In the genomic region with DNA sequence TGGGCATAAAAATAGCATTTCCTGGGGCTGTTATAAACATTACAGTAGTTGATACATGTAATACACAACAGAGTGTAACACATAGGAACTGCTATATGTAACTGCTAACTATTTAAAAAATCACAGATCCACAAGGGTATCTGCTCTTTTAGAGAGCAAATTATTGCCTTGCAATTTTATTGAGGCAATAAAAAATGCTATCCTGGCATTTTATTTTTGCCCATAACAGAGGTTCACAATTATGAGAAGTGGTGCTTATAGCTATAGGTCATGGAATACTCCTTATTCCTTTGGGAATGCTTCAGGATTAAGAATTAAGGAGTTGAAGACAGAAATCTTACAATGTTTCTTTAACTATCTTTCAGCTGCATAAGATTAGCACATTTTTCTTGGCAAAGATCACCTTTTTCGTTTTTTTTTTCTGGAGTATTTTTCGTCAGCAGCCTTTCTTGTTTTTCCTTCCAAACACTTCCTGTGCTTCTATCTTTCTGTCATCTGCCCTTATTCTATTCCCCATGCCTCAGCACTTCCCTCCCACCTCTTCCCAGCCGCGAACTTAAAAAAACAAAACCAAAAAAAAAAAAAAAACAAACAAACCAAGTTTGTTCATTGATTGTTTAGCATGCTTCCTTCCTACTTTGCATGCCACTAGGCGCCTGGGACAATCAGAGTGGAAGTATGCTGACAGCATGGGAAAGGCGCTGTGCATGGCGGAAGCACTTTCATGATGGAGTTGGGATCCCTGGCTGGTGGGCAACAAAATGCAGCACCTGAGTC, we compare ENCODE assay signal across 17 cellular contexts.
DNase-seq lines count a peak whose midpoint lies in the region; ATAC-seq and TF ChIP-seq lines count a peak whose summit lies in the region.
"Had no signal": no experiment of that assay in that cellular context is flagged by ENCODE, and none has a peak within 500 bp of the region (broad histone marks: within the 10 kb centered on the region; RNA-seq: fewer than 3 reads in every experiment).

No MANE protein-coding gene starts in this region.

- no peak overlapping the region for H3K4me3 Mint-ChIP-seq in type B pancreatic cell
- H3K4me3 Mint-ChIP-seq in activated CD4-positive, alpha-beta memory T cell treated with anti-CD3 and anti-CD28 coated beads for 36 hours: no peak overlapping the region
- H3K4me3 Mint-ChIP-seq: neural crest cell; stimulated activated memory B cell treated with anti-CD40 and anti-IgM and Interleukin-4, amounts not matched to agents 10 μg/mL and 1 μg/mL and 100 μg/mL, for 72 hours had no signal

- ATAC-seq in left cardiac atrium: peak; percentile 14 to 31
- ATAC-seq in Right ventricle myocardium superior (ENCODE audit: poor library complexity): no peak
- ATAC-seq in HG03108 (IDR thresholded peaks at IDR 0.05; ENCODE audit: unreplicated experiment): no peak
- ATAC-seq: foreskin keratinocyte; stimulated activated memory B cell treated with anti-CD40 and anti-IgM and Interleukin-4, amounts not matched to agents 10 μg/mL and 1 μg/mL and 100 μg/mL, for 72 hours had no signal

- no peaks in the 10 kb centered on the region for H3K9me3 Mint-ChIP-seq in type B pancreatic cell
- no peaks in the 10 kb centered on the region for H3K9me3 Mint-ChIP-seq in activated CD4-positive, alpha-beta memory T cell treated with anti-CD3 and anti-CD28 coated beads for 36 hours
- H3K9me3 Mint-ChIP-seq: neural crest cell; stimulated activated memory B cell treated with anti-CD40 and anti-IgM and Interleukin-4, amounts not matched to agents 10 μg/mL and 1 μg/mL and 100 μg/mL, for 72 hours had no signal

- no peak overlapping the region for H2BK15ac ChIP-seq in mesenchymal stem cell (ENCODE audit: low read depth, poor library complexity, severe bottlenecking)

- no peak overlapping the region for H3K14ac ChIP-seq in mesenchymal stem cell (ENCODE audit: low read length in 2 of 2)

- H3K79me1 ChIP-seq in mesenchymal stem cell (replicated peaks; ENCODE audit: low read length, poor library complexity, severe bottlenecking): no peaks in the 10 kb centered on the region

- no peaks in the 10 kb centered on the region for H3K9me3 ChIP-seq in mesenchymal stem cell (ENCODE audit: control insufficient read depth, low read length)
- H3K9me3 ChIP-seq: MG63 had no signal

- H3K36me3 Mint-ChIP-seq in type B pancreatic cell: no peaks in the 10 kb centered on the region
- H3K36me3 Mint-ChIP-seq in activated CD4-positive, alpha-beta memory T cell treated with anti-CD3 and anti-CD28 coated beads for 36 hours: no peaks in the 10 kb centered on the region
- H3K36me3 Mint-ChIP-seq: stimulated activated memory B cell treated with anti-CD40 and anti-IgM and Interleukin-4, amounts not matched to agents 10 μg/mL and 1 μg/mL and 100 μg/mL, for 72 hours had no signal

- H3K4me2 ChIP-seq in mesenchymal stem cell (ENCODE audit: low read length, poor library complexity, severe bottlenecking): peak overlapping the region; percentile 5

- no peak overlapping the region for H2BK120ac ChIP-seq in mesenchymal stem cell (ENCODE audit: low read depth, low read length)

- H3K4me1 ChIP-seq in mesenchymal stem cell (ENCODE audit: control insufficient read depth, insufficient read depth, low read depth, low read length): peaks cover 6% of the 10 kb centered on the region
- H3K4me1 ChIP-seq: foreskin keratinocyte had no signal

- no peak overlapping the region for H2BK12ac ChIP-seq in mesenchymal stem cell (ENCODE audit: low read length in 2 of 2)

- TF ChIP-seq CTCF in type B pancreatic cell (conservative IDR thresholded peaks at IDR 0.05): no peak

- DNase-seq in left cardiac atrium (no peak), Right ventricle myocardium superior (no peak), dermis blood vessel endothelial cell (peak; percentile 86), mesenchymal stem cell (peak; percentile 16), type B pancreatic cell (ENCODE audit: extremely low spot score, unreplicated experiment) (no peak), NCI-H2029 (lab: John Stamatoyannopoulos, UW) (no peak)
- no peak for DNase-seq in activated CD4-positive, alpha-beta memory T cell treated with anti-CD3 and anti-CD28 coated beads for 36 hours
- DNase-seq: activated gamma-delta T cell, anterior cingulate cortex, COR-L47, foreskin keratinocyte, MG63, NCI-H1694 treated with DMSO at 0.1 percent for 48 hours had no signal

- CTCF ChIA-PET in activated CD4-positive, alpha-beta memory T cell treated with anti-CD3 and anti-CD28 coated beads for 36 hours (lab: Charles Lee): interaction anchor here (1.0 to 1.9 kb wide), 2 partner anchors 46 to 127 kb away, joined by 3 to 7 read pairs; no protein-coding TSS in a partner anchor

- no peak overlapping the region for H4K8ac ChIP-seq in mesenchymal stem cell (ENCODE audit: low read length)

- no peak overlapping the region for H4K91ac ChIP-seq in mesenchymal stem cell (ENCODE audit: low read length)

- H3K27me3 ChIP-seq in mesenchymal stem cell (ENCODE audit: control insufficient read depth in 1 of 2, insufficient read depth in 1 of 2, low read length in 2 of 2): peaks cover 0 to 5% of the 10 kb centered on the region in 2 experiments
- H3K27me3 ChIP-seq: foreskin keratinocyte had no signal

- peaks cover 31% of the 10 kb centered on the region for H3K4me1 Mint-ChIP-seq in type B pancreatic cell (ENCODE audit: unreplicated experiment)
- H3K4me1 Mint-ChIP-seq in activated CD4-positive, alpha-beta memory T cell treated with anti-CD3 and anti-CD28 coated beads for 36 hours (ENCODE audit: low read depth): no peaks in the 10 kb centered on the region

- intact Hi-C loops in left cardiac atrium (cut with DNase I) (loop anchor here (5.0 to 10.0 kb wide), 2 partner anchors 43 to 46 kb away; no protein-coding TSS in a partner anchor), Right ventricle myocardium superior (cut with DNase I) (loop anchor here (10.0 kb wide), 1 partner anchor 46 kb away; no protein-coding TSS in a partner anchor)
- intact Hi-C loops in activated CD4-positive, alpha-beta memory T cell treated with anti-CD3 and anti-CD28 coated beads for 36 hours (cut with micrococcal nuclease): loop anchor here (5.0 kb wide), 1 partner anchor 33 kb away; no protein-coding TSS in a partner anchor

- peak overlapping the region in 1 of 2 experiments; percentile 17 for H3K4me3 ChIP-seq in mesenchymal stem cell (ENCODE audit: insufficient read depth in 1 of 2, low read depth in 1 of 2, low read length in 2 of 2)
- H3K4me3 ChIP-seq: lung, MG63 had no signal

- no peak overlapping the region for H3K18ac ChIP-seq in mesenchymal stem cell (ENCODE audit: low read depth in 1 of 2, low read length in 2 of 2)

- H3K27ac Mint-ChIP-seq in type B pancreatic cell: peak overlapping the region; percentile 23
- no peak overlapping the region for H3K27ac Mint-ChIP-seq in activated CD4-positive, alpha-beta memory T cell treated with anti-CD3 and anti-CD28 coated beads for 36 hours
- H3K27ac Mint-ChIP-seq: stimulated activated memory B cell treated with anti-CD40 and anti-IgM and Interleukin-4, amounts not matched to agents 10 μg/mL and 1 μg/mL and 100 μg/mL, for 72 hours had no signal

- H2BK5ac ChIP-seq in mesenchymal stem cell (ENCODE audit: low read depth, low read length, poor library complexity, severe bottlenecking): no peak overlapping the region

- no peak overlapping the region for H2AK5ac ChIP-seq in mesenchymal stem cell (ENCODE audit: low read length, severe bottlenecking)

- no peak overlapping the region for H2AFZ ChIP-seq in mesenchymal stem cell (ENCODE audit: low read depth, low read length)

- H3K27ac ChIP-seq in mesenchymal stem cell (ENCODE audit: low read length, poor library complexity, severe bottlenecking): no peak overlapping the region
- H3K27ac ChIP-seq: foreskin keratinocyte had no signal

- POLR2A ChIA-PET in activated CD4-positive, alpha-beta memory T cell treated with anti-CD3 and anti-CD28 coated beads for 36 hours (lab: Charles Lee): no interaction called here

- H3K36me3 ChIP-seq in mesenchymal stem cell (ENCODE audit: control insufficient read depth in 1 of 2, insufficient read depth in 2 of 2, low read depth in 1 of 2, low read length in 2 of 2): no peaks in the 10 kb centered on the region
- H3K36me3 ChIP-seq: MG63 had no signal

- 26% methylated on average over 7 of the region's 7 CpGs for WGBS in mesenchymal stem cell

- H3K23ac ChIP-seq in mesenchymal stem cell (ENCODE audit: low read length in 2 of 2): no peak overlapping the region

- peak overlapping the region; percentile 47 for H3K9ac ChIP-seq in mesenchymal stem cell (ENCODE audit: low read length)

- no peak overlapping the region for H3K4ac ChIP-seq in mesenchymal stem cell (ENCODE audit: low read depth in 1 of 2, low read length in 2 of 2)

- H3K27me3 Mint-ChIP-seq in type B pancreatic cell: no peaks in the 10 kb centered on the region
- peaks cover 7% of the 10 kb centered on the region for H3K27me3 Mint-ChIP-seq in activated CD4-positive, alpha-beta memory T cell treated with anti-CD3 and anti-CD28 coated beads for 36 hours

Comparison
In these comparisons a context has a peak if more than half of its experiments do, and no peak if none do; other contexts are left out.
1. ATAC-seq: peak in left cardiac atrium (2 of 2); none in Right ventricle myocardium superior (single experiment) and HG03108 (single experiment).
2. DNase-seq: peak in dermis blood vessel endothelial cell (single experiment) and mesenchymal stem cell (single experiment); none in left cardiac atrium (single experiment), Right ventricle myocardium superior (single experiment), type B pancreatic cell (single experiment), activated CD4-positive, alpha-beta memory T cell treated with anti-CD3 and anti-CD28 coated beads for 36 hours (single experiment) and NCI-H2029 (single experiment).